In genomic region chr11:45293566-45294192, GRCh38 we compare ENCODE assay signal across 8 cellular contexts. TPM values are rescaled to one million over a fixed set of nuclear protein-coding genes. Genes with fewer than 3 reads are reported as not detected.
DNase-seq lines count a peak whose midpoint lies in the region; ATAC-seq and TF ChIP-seq lines count a peak whose summit lies in the region.
"Not testable (repeated sequence)": the region's sequence is repeated elsewhere in the genome, so short reads cannot be mapped to it uniquely, and the experiment has no call there.

No MANE protein-coding gene starts in this region.

- H3K4me1 ChIP-seq in gastrocnemius medialis; aorta (ENCODE audit: control insufficient read depth in 1 of 2, insufficient read depth in 2 of 2, low read length in 2 of 2): not testable (repeated sequence)

- H3K36me3 ChIP-seq in gastrocnemius medialis; aorta (ENCODE audit: control insufficient read depth in 1 of 2, insufficient read depth in 2 of 2, low read length in 1 of 2): not testable (repeated sequence)

- intact Hi-C loops in gastrocnemius medialis (cut with DNase I; ENCODE audit: low total_unique reads) (loop anchor here (1.0 kb wide), 1 partner anchor 183 kb away; no protein-coding TSS in a partner anchor), aorta (cut with DNase I) (loop anchor here (1.0 to 10.0 kb wide), 5 partner anchors 37 to 359 kb away; no protein-coding TSS in a partner anchor)

- ATAC-seq in gastrocnemius medialis: peak; percentile 73 to 82
- peak; percentile 86 for ATAC-seq in aorta (ENCODE audit: low FRiP score)

- in situ Hi-C loops in gastrocnemius medialis (cut with MboI; ENCODE audit: low sequenced_read_pairs in 4 of 4): loop anchor here (5.0 to 25.0 kb wide), 5 partner anchors 179 to 369 kb away; no protein-coding TSS in a partner anchor

- TF ChIP-seq CTCF in GM12873 (IDR thresholded peaks at IDR 0.05; ENCODE audit: insufficient read depth, low read depth, low read length, missing control alignments) (peak; percentile 64), gastrocnemius medialis (IDR thresholded peaks at IDR 0.05 in 4 of 5, conservative IDR thresholded peaks at IDR 0.05 in 1 of 5) (peak in 4 of 5 experiments; percentile 28 to 65 (median 48))

- WGBS in aorta, 2 donors: 34 to 35% methylated on average over 11 of the region's 11 CpGs

- DNase-seq in LHCN-M2 (ENCODE audit: low read depth): peak; percentile 72
- DNase-seq in NOMO-1 treated with DMSO at 0.1 percent for 48 hours (lab: John Stamatoyannopoulos, UW; ENCODE audit: unreplicated experiment): peak; percentile 79
- DNase-seq in activated CD4-positive, alpha-beta T cell treated with anti-CD3 and anti-CD28 coated beads, Interleukin-2, amount 50 U/mL, for 24 hours (ENCODE audit: low read depth in 1 of 2, low spot score in 1 of 2): peak; percentile 16 to 48
- peak; percentile 47 for DNase-seq in central memory CD4-positive, alpha-beta T cell
- peak; percentile 78 for DNase-seq in iPS-NIHi11 (ENCODE audit: low spot score)
- DNase-seq in gastrocnemius medialis: peak; percentile 43 to 69
- peak; percentile 87 to 90 for DNase-seq in aorta

- peaks cover 2 to 13% (median 8%) of the 10 kb centered on the region in 3 donors for H3K27me3 ChIP-seq in gastrocnemius medialis
- not testable (repeated sequence) for H3K27me3 ChIP-seq in aorta (ENCODE audit: control insufficient read depth in 1 of 2, insufficient read depth in 2 of 2, low read length in 1 of 2)

- H3K9me3 ChIP-seq in gastrocnemius medialis; aorta (ENCODE audit: control insufficient read depth, low read length): not testable (repeated sequence)

- TF ChIP-seq POLR2A in gastrocnemius medialis (IDR thresholded peaks at IDR 0.05): not testable (repeated sequence)

- not testable (repeated sequence) for H3K4me3 ChIP-seq in gastrocnemius medialis; aorta (ENCODE audit: low read length in 2 of 2)

- H3K27ac ChIP-seq in gastrocnemius medialis; aorta (ENCODE audit: low read depth in 1 of 2, low read length in 2 of 2): not testable (repeated sequence)

RNA-seq across cellular contexts. Expression of gene SYT13, which starts 7.5 kb away (rescaled TPM):
- total RNA-seq in LHCN-M2 (2014; rRNA removed) (0.06 TPM in 1 of 2 replicates, not detected in the other), gastrocnemius medialis (under 1 TPM in 1 of 4 donors, not detected in 3; 0.15 TPM), aorta (under 1 TPM in 1 of 2 donors, not detected in 1; 0.36 TPM)
- 0.02 TPM for polyA plus RNA-seq in LHCN-M2 (2012)
- polyA plus RNA-seq in aorta: 1 to 10 TPM in 1 of 2 donors, under 1 TPM in 1; 0.08 to 2.0 TPM

Comparison
In these comparisons a context has a peak if more than half of its experiments do, and no peak if none do; other contexts are left out.
1. DNase-seq: peak in every context shown above with its lines; median percentile 88 in aorta; 79 in NOMO-1 treated with DMSO at 0.1 percent for 48 hours; 78 in iPS-NIHi11; 72 in LHCN-M2; 56 in gastrocnemius medialis; 47 in central memory CD4-positive, alpha-beta T cell; 32 in activated CD4-positive, alpha-beta T cell treated with anti-CD3 and anti-CD28 coated beads, Interleukin-2, amount 50 U/mL, for 24 hours.